24 cellular contexts compared by ENCODE assay signal in the genomic region with DNA sequence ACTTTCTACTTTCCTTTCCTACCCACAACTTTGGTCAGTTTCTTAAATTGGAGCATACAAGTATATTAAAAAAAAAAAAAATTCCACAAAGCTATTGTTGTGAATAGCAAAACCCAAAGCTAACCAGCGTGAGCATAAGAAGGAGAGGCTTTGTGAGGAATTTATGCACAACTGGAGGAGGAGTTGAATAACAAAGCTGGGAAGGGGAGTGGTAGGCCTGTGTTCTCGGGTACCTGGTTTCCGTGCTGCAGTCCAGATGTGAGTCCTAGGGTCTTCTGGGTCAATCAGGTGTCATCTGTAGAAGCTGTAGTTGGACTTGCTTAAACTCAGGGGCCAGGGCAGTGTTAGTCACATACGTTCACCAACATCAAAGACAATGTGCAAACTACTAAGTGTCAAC.
"Had no signal": no experiment of that assay in that cellular context is flagged by ENCODE, and none has a peak within 500 bp of the region (broad histone marks: within the 10 kb centered on the region; RNA-seq: fewer than 3 reads in every experiment).

No MANE protein-coding gene starts in this region.

- H3K27ac ChIP-seq: left ventricle myocardium inferior, ovary, right atrium auricular region, right lobe of liver, stomach, testis, thyroid gland, transverse colon, upper lobe of left lung, vagina had no signal

- H3K27me3 ChIP-seq: ovary, right atrium auricular region, right lobe of liver, stomach, testis, thyroid gland, transverse colon, upper lobe of left lung, vagina had no signal

- H3K27ac Mint-ChIP-seq: immature natural killer cell; naive thymus-derived CD4-positive, alpha-beta T cell; natural killer cell treated with Interleukin-12 subunit alpha and Interleukin-12 subunit beta and Interleukin-15 and Interleukin-18, amount 100 ng/mL, for 72 hours; progenitor cell of endocrine pancreas; stimulated activated naive B cell treated with anti-CD40 and anti-IgM and Interleukin-4, amounts not matched to agents 10 μg/mL and 1 μg/mL and 100 μg/mL, for 72 hours had no signal

- H3K4me3 Mint-ChIP-seq: immature natural killer cell; naive thymus-derived CD4-positive, alpha-beta T cell; natural killer cell treated with Interleukin-12 subunit alpha and Interleukin-12 subunit beta and Interleukin-15 and Interleukin-18, amount 100 ng/mL, for 72 hours; stimulated activated naive B cell treated with anti-CD40 and anti-IgM and Interleukin-4, amounts not matched to agents 10 μg/mL and 1 μg/mL and 100 μg/mL, for 72 hours had no signal

- H3K4me2 ChIP-seq: smooth muscle cell had no signal

- H3K4me1 Mint-ChIP-seq: immature natural killer cell; naive thymus-derived CD4-positive, alpha-beta T cell; stimulated activated naive B cell treated with anti-CD40 and anti-IgM and Interleukin-4, amounts not matched to agents 10 μg/mL and 1 μg/mL and 100 μg/mL, for 72 hours had no signal

- H3K4me1 ChIP-seq: left ventricle myocardium inferior, right atrium auricular region, right lobe of liver, stomach, testis, thyroid gland, transverse colon, upper lobe of left lung, vagina had no signal

- DNase-seq: immature natural killer cell; kidney; left colon; left ventricle myocardium inferior; mesendoderm; mucosa of descending colon; naive thymus-derived CD4-positive, alpha-beta T cell; ovary; right lobe of liver; stimulated activated CD4-positive, alpha-beta T cell treated with anti-CD3 and anti-CD28 coated beads, Interleukin-1b, Interleukin-23, amount 100 ng/mL, for 48 hours; stimulated activated CD4-positive, alpha-beta T cell treated with anti-CD3 and anti-CD28 coated beads, Interleukin-4, amount 100 ng/mL, for 1 hour; stimulated activated naive B cell treated with anti-CD40 and anti-IgM and Interleukin-4, amounts not matched to agents 10 μg/mL and 1 μg/mL and 100 μg/mL, for 72 hours; stimulated activated naive CD8-positive, alpha-beta T cell treated with anti-CD3 and anti-CD28 coated beads, Interleukin-15, Interleukin-2, amounts not matched to agents 100 U/mL and 50 U/mL, for 24 hours; stomach; testis; thyroid gland; transverse colon; upper lobe of left lung had no signal

- H3K36me3 Mint-ChIP-seq: immature natural killer cell; natural killer cell treated with Interleukin-12 subunit alpha and Interleukin-12 subunit beta and Interleukin-15 and Interleukin-18, amount 100 ng/mL, for 72 hours; stimulated activated naive B cell treated with anti-CD40 and anti-IgM and Interleukin-4, amounts not matched to agents 10 μg/mL and 1 μg/mL and 100 μg/mL, for 72 hours had no signal

- ATAC-seq: left colon; mucosa of descending colon; naive thymus-derived CD4-positive, alpha-beta T cell; natural killer cell treated with Interleukin-12 subunit alpha and Interleukin-12 subunit beta and Interleukin-15 and Interleukin-18, amount 100 ng/mL, for 72 hours; right lobe of liver; stimulated activated naive B cell treated with anti-CD40 and anti-IgM and Interleukin-4, amounts not matched to agents 10 μg/mL and 1 μg/mL and 100 μg/mL, for 72 hours; stimulated activated naive CD8-positive, alpha-beta T cell treated with anti-CD3 and anti-CD28 coated beads, Interleukin-15, Interleukin-2, amounts not matched to agents 100 U/mL and 50 U/mL, for 24 hours had no signal

- H3K4me3 ChIP-seq: left ventricle myocardium inferior, lung, mucosa of descending colon, ovary, right atrium auricular region, right lobe of liver, smooth muscle cell, stomach, testis, thyroid gland, transverse colon, upper lobe of left lung, vagina had no signal

- H3K27me3 Mint-ChIP-seq: natural killer cell treated with Interleukin-12 subunit alpha and Interleukin-12 subunit beta and Interleukin-15 and Interleukin-18, amount 100 ng/mL, for 72 hours; progenitor cell of endocrine pancreas had no signal

- H3K36me3 ChIP-seq: left ventricle myocardium inferior, ovary, right atrium auricular region, right lobe of liver, stomach, thyroid gland, transverse colon, upper lobe of left lung, vagina had no signal
